In genomic region chr18:79905993-79906392, GRCh38 we compare ENCODE assay signal across 18 cellular contexts. TPM values are rescaled to one million over a fixed set of nuclear protein-coding genes. Genes with fewer than 3 reads are reported as not detected.
A peak's percentile ranks its signal among the peaks of the same experiment; 100 is the strongest.
DNase-seq lines count a peak whose midpoint lies in the region; ATAC-seq and TF ChIP-seq lines count a peak whose summit lies in the region.
"Had no signal": no experiment of that assay in that cellular context is flagged by ENCODE, and none has a peak within 500 bp of the region (broad histone marks: within the 10 kb centered on the region; RNA-seq: fewer than 3 reads in every experiment).

No MANE protein-coding gene starts in this region.

- no peak overlapping the region for H3K4me3 ChIP-seq in naive thymus-derived CD4-positive, alpha-beta T cell (ENCODE audit: low read length)

- ATAC-seq in naive thymus-derived CD4-positive, alpha-beta T cell: no peak
- ATAC-seq in HG02759 (IDR thresholded peaks at IDR 0.05; ENCODE audit: unreplicated experiment) (no peak), HG03520 (IDR thresholded peaks at IDR 0.05; ENCODE audit: unreplicated experiment) (no peak)

- no peaks in the 10 kb centered on the region for H3K27me3 Mint-ChIP-seq in activated CD4-positive, alpha-beta T cell treated with anti-CD3 and anti-CD28 coated beads, Interleukin-2, amount 10 ng/mL, durations not matched to agents 7 days and 5 days
- no peaks in the 10 kb centered on the region for H3K27me3 Mint-ChIP-seq in activated T-helper 1 cell treated with anti-CD3 and anti-CD28 coated beads, Interleukin-12 subunit alpha, Interleukin-12 subunit beta, Interleukin-2, Interleukin-4 antibody, amounts not matched to agents 30 ng/mL and 10 ng/mL and 1 ng/mL, durations not matched to agents 14 hours and 24 hours and 36 hours (ENCODE audit: insufficient read depth)
- no peaks in the 10 kb centered on the region for H3K27me3 Mint-ChIP-seq in naive thymus-derived CD4-positive, alpha-beta T cell

- H3K4me1 ChIP-seq in naive thymus-derived CD4-positive, alpha-beta T cell (ENCODE audit: control insufficient read depth in 2 of 2, insufficient read depth in 2 of 2, low read length in 2 of 2): no peaks in the 10 kb centered on the region

- CTCF ChIA-PET in activated CD4-positive, alpha-beta T cell treated with anti-CD3 and anti-CD28 coated beads, Interleukin-2, amount 10 ng/mL, durations not matched to agents 7 days and 5 days (lab: Charles Lee): interaction anchor here (1.1 to 1.4 kb wide), 3 partner anchors 8 to 527 kb away, joined by 3 to 4 read pairs (median 4); no protein-coding TSS in a partner anchor
- CTCF ChIA-PET in naive thymus-derived CD4-positive, alpha-beta T cell (lab: Charles Lee): no interaction called here

- no peaks in the 10 kb centered on the region for H3K9me3 ChIP-seq in naive thymus-derived CD4-positive, alpha-beta T cell (ENCODE audit: control insufficient read depth in 2 of 3, low read length in 3 of 3)

- peaks cover 7% of the 10 kb centered on the region for H3K9me3 Mint-ChIP-seq in activated CD4-positive, alpha-beta T cell treated with anti-CD3 and anti-CD28 coated beads, Interleukin-2, amount 10 ng/mL, durations not matched to agents 7 days and 5 days
- peaks cover 9% of the 10 kb centered on the region for H3K9me3 Mint-ChIP-seq in activated T-helper 1 cell treated with anti-CD3 and anti-CD28 coated beads, Interleukin-12 subunit alpha, Interleukin-12 subunit beta, Interleukin-2, Interleukin-4 antibody, amounts not matched to agents 30 ng/mL and 10 ng/mL and 1 ng/mL, durations not matched to agents 14 hours and 24 hours and 36 hours
- H3K9me3 Mint-ChIP-seq in naive thymus-derived CD4-positive, alpha-beta T cell: peaks cover 0 to 12% (median 0%) of the 10 kb centered on the region in 11 donors

- H3K27me3 ChIP-seq in naive thymus-derived CD4-positive, alpha-beta T cell (ENCODE audit: control insufficient read depth in 2 of 2, insufficient read depth in 2 of 2, low read length in 2 of 2): no peaks in the 10 kb centered on the region

- DNase-seq in activated CD4-positive, alpha-beta T cell treated with anti-CD3 and anti-CD28 coated beads, Interleukin-2, amount 10 ng/mL, durations not matched to agents 7 days and 5 days: no peak
- no peak for DNase-seq in activated CD4-positive, alpha-beta T cell treated with anti-CD3 and anti-CD28 coated beads, Interleukin-2, amount 50 U/mL, for 48 hours
- peak; percentile 59 for DNase-seq in GM20000 (ENCODE audit: low spot score)
- DNase-seq in activated T-helper 1 cell treated with anti-CD3 and anti-CD28 coated beads, Interleukin-12 subunit alpha, Interleukin-12 subunit beta, Interleukin-2, Interleukin-4 antibody, amounts not matched to agents 30 ng/mL and 10 ng/mL and 1 ng/mL, durations not matched to agents 14 hours and 24 hours and 36 hours (ENCODE audit: low spot score): no peak
- DNase-seq in naive thymus-derived CD4-positive, alpha-beta T cell: no peak
- DNase-seq in NCI-H187 (lab: John Stamatoyannopoulos, UW): no peak
- DNase-seq: COR-L47, GOT3, KBM-7, NCI-H1436 treated with DMSO at 0.1 percent for 48 hours, NCI-H2081 treated with DMSO at 0.1 percent for 48 hours, NCI-H226, NCI-H526, RPMI8226 had no signal

- no peak overlapping the region for H3K4me3 Mint-ChIP-seq in activated CD4-positive, alpha-beta T cell treated with anti-CD3 and anti-CD28 coated beads, Interleukin-2, amount 10 ng/mL, durations not matched to agents 7 days and 5 days
- no peak overlapping the region for H3K4me3 Mint-ChIP-seq in activated T-helper 1 cell treated with anti-CD3 and anti-CD28 coated beads, Interleukin-12 subunit alpha, Interleukin-12 subunit beta, Interleukin-2, Interleukin-4 antibody, amounts not matched to agents 30 ng/mL and 10 ng/mL and 1 ng/mL, durations not matched to agents 14 hours and 24 hours and 36 hours
- H3K4me3 Mint-ChIP-seq in naive thymus-derived CD4-positive, alpha-beta T cell: no peak overlapping the region

- POLR2A ChIA-PET in activated CD4-positive, alpha-beta T cell treated with anti-CD3 and anti-CD28 coated beads, Interleukin-2, amount 10 ng/mL, durations not matched to agents 7 days and 5 days (lab: Charles Lee): no interaction called here
- POLR2A ChIA-PET in naive thymus-derived CD4-positive, alpha-beta T cell (lab: Charles Lee): no interaction called here

- intact Hi-C loops in activated T-helper 1 cell treated with anti-CD3 and anti-CD28 coated beads, Interleukin-12 subunit alpha, Interleukin-12 subunit beta, Interleukin-2, Interleukin-4 antibody, amounts not matched to agents 30 ng/mL and 10 ng/mL and 1 ng/mL, durations not matched to agents 14 hours and 24 hours and 36 hours (cut with micrococcal nuclease): no loop called here
- intact Hi-C loops in naive thymus-derived CD4-positive, alpha-beta T cell (cut with micrococcal nuclease): no loop called here

- H3K36me3 Mint-ChIP-seq in activated CD4-positive, alpha-beta T cell treated with anti-CD3 and anti-CD28 coated beads, Interleukin-2, amount 10 ng/mL, durations not matched to agents 7 days and 5 days (ENCODE audit: low read depth): peaks cover 35% of the 10 kb centered on the region
- peaks cover 22% of the 10 kb centered on the region for H3K36me3 Mint-ChIP-seq in activated T-helper 1 cell treated with anti-CD3 and anti-CD28 coated beads, Interleukin-12 subunit alpha, Interleukin-12 subunit beta, Interleukin-2, Interleukin-4 antibody, amounts not matched to agents 30 ng/mL and 10 ng/mL and 1 ng/mL, durations not matched to agents 14 hours and 24 hours and 36 hours (ENCODE audit: low read depth)
- H3K36me3 Mint-ChIP-seq in naive thymus-derived CD4-positive, alpha-beta T cell: peaks cover 15 to 48% (median 25%) of the 10 kb centered on the region in 5 donors

- no peak for TF ChIP-seq CTCF in GM20000 (IDR thresholded peaks at IDR 0.05; ENCODE audit: extremely low read depth, missing control alignments)

- no peak overlapping the region for H3K27ac ChIP-seq in naive thymus-derived CD4-positive, alpha-beta T cell (ENCODE audit: low read depth, low read length)
- H3K27ac ChIP-seq: C4-2B had no signal

- peaks cover 21% of the 10 kb centered on the region for H3K4me1 Mint-ChIP-seq in activated CD4-positive, alpha-beta T cell treated with anti-CD3 and anti-CD28 coated beads, Interleukin-2, amount 10 ng/mL, durations not matched to agents 7 days and 5 days
- H3K4me1 Mint-ChIP-seq in activated T-helper 1 cell treated with anti-CD3 and anti-CD28 coated beads, Interleukin-12 subunit alpha, Interleukin-12 subunit beta, Interleukin-2, Interleukin-4 antibody, amounts not matched to agents 30 ng/mL and 10 ng/mL and 1 ng/mL, durations not matched to agents 14 hours and 24 hours and 36 hours (ENCODE audit: low read depth): peaks cover 17% of the 10 kb centered on the region
- H3K4me1 Mint-ChIP-seq in naive thymus-derived CD4-positive, alpha-beta T cell: peaks cover 0 to 22% (median 5%) of the 10 kb centered on the region in 7 donors

- peak overlapping the region; percentile 39 for H3K27ac Mint-ChIP-seq in activated CD4-positive, alpha-beta T cell treated with anti-CD3 and anti-CD28 coated beads, Interleukin-2, amount 10 ng/mL, durations not matched to agents 7 days and 5 days
- peak overlapping the region; percentile 76 for H3K27ac Mint-ChIP-seq in activated T-helper 1 cell treated with anti-CD3 and anti-CD28 coated beads, Interleukin-12 subunit alpha, Interleukin-12 subunit beta, Interleukin-2, Interleukin-4 antibody, amounts not matched to agents 30 ng/mL and 10 ng/mL and 1 ng/mL, durations not matched to agents 14 hours and 24 hours and 36 hours
- peak overlapping the region in 6 of 9 donors; percentile 1 to 73 (median 42) for H3K27ac Mint-ChIP-seq in naive thymus-derived CD4-positive, alpha-beta T cell

- peaks cover 0 to 28% (median 0%) of the 10 kb centered on the region in 3 experiments for H3K36me3 ChIP-seq in naive thymus-derived CD4-positive, alpha-beta T cell (ENCODE audit: control insufficient read depth in 2 of 3, insufficient read depth in 3 of 3, low read length in 3 of 3)

RNA-seq across cellular contexts. Expression of gene SLC66A2, which starts 45.5 kb away (rescaled TPM):
- total RNA-seq in activated CD4-positive, alpha-beta T cell treated with anti-CD3 and anti-CD28 coated beads, Interleukin-2, amount 10 ng/mL, durations not matched to agents 7 days and 5 days: 10 to 100 TPM; 28.3 to 34.6 TPM
- 49.2 and 54.6 TPM in 2 replicates for total RNA-seq in activated T-helper 1 cell treated with anti-CD3 and anti-CD28 coated beads, Interleukin-12 subunit alpha, Interleukin-12 subunit beta, Interleukin-2, Interleukin-4 antibody, amounts not matched to agents 30 ng/mL and 10 ng/mL and 1 ng/mL, durations not matched to agents 14 hours and 24 hours and 36 hours
- 100 to 1,000 TPM in 1 of 5 experiments, 10 to 100 TPM in 4; 30.7 to 106 (median 40.4) TPM for total RNA-seq in naive thymus-derived CD4-positive, alpha-beta T cell
- 10 to 100 TPM; 14.9 to 20.2 TPM for polyA plus RNA-seq in naive thymus-derived CD4-positive, alpha-beta T cell

RNA-seq across cellular contexts. Expression of gene HSBP1L1, which starts 58.5 kb away (rescaled TPM):
- 10 to 100 TPM in 1 of 2 experiments, 1 to 10 TPM in 1; 7.2 to 11.5 TPM for total RNA-seq in activated CD4-positive, alpha-beta T cell treated with anti-CD3 and anti-CD28 coated beads, Interleukin-2, amount 10 ng/mL, durations not matched to agents 7 days and 5 days
- total RNA-seq in activated T-helper 1 cell treated with anti-CD3 and anti-CD28 coated beads, Interleukin-12 subunit alpha, Interleukin-12 subunit beta, Interleukin-2, Interleukin-4 antibody, amounts not matched to agents 30 ng/mL and 10 ng/mL and 1 ng/mL, durations not matched to agents 14 hours and 24 hours and 36 hours: 9.0 and 10.0 TPM in 2 replicates
- total RNA-seq in naive thymus-derived CD4-positive, alpha-beta T cell: 10 to 100 TPM; 13.7 to 44.9 (median 41.7) TPM
- 10 to 100 TPM; 21.9 to 32.4 TPM for polyA plus RNA-seq in naive thymus-derived CD4-positive, alpha-beta T cell
- total RNA-seq: OCI-LY7 had no signal
